1 cellular context compared by ENCODE assay signal in genomic region chr1:59705849-59706599, GRCh38.
TF ChIP-seq lines count a peak whose summit lies in the region.

No MANE protein-coding gene starts in this region.

TF ChIP-seq in SK-N-SH treated with all-trans-retinoic acid at 6 μM for 48 hours, 23 proteins besides CTCF, POLR2A, EP300 and RAD21 (continued from another document):
- TF ChIP-seq, protein P1, sequence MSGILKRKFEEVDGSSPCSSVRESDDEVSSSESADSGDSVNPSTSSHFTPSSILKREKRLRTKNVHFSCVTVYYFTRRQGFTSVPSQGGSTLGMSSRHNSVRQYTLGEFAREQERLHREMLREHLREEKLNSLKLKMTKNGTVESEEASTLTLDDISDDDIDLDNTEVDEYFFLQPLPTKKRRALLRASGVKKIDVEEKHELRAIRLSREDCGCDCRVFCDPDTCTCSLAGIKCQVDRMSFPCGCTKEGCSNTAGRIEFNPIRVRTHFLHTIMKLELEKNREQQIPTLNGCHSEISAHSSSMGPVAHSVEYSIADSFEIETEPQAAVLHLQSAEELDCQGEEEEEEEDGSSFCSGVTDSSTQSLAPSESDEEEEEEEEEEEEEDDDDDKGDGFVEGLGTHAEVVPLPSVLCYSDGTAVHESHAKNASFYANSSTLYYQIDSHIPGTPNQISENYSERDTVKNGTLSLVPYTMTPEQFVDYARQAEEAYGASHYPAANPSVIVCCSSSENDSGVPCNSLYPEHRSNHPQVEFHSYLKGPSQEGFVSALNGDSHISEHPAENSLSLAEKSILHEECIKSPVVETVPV (CRISPR knock-in tag; IDR thresholded peaks at IDR 0.05) = no peak
- no peak for TF ChIP-seq ZFP30 (CRISPR knock-in tag; IDR thresholded peaks at IDR 0.05)
- no peak for TF ChIP-seq TOX (CRISPR knock-in tag; IDR thresholded peaks at IDR 0.05; ENCODE audit: borderline replicate concordance)
- no peak for TF ChIP-seq CSDC2 (CRISPR knock-in tag; IDR thresholded peaks at IDR 0.05)
